Comparison of ENCODE assay signal across 3 cellular contexts in genomic region chr16:26951950-26952349, GRCh38.
TF ChIP-seq lines count a peak whose summit lies in the region.

No MANE protein-coding gene starts in this region.

TF ChIP-seq in A549, 52 proteins besides CTCF, POLR2A, EP300 and RAD21 (continued from another document):
- TF ChIP-seq REST (IDR thresholded peaks at IDR 0.05) (peak; percentile 52; the same call in 1 of the 2 replicates), ZFP36 (IDR thresholded peaks at IDR 0.05; ENCODE audit: borderline replicate concordance, partially characterized antibody) (no peak), NR3C1 (IDR thresholded peaks at IDR 0.05) (no peak)

TF ChIP-seq in HCT116, 20 proteins besides CTCF, POLR2A, EP300 and RAD21 (continued from another document):
- TF ChIP-seq REST (IDR thresholded peaks at IDR 0.05; ENCODE audit: low read depth) = peak; percentile 16; the same call in 1 of the 2 replicates

TF ChIP-seq in GM12878, 131 proteins besides CTCF, POLR2A, EP300 and RAD21 (continued from another document):
- no peak for TF ChIP-seq NKRF (conservative IDR thresholded peaks at IDR 0.05)
